In the genomic region with DNA sequence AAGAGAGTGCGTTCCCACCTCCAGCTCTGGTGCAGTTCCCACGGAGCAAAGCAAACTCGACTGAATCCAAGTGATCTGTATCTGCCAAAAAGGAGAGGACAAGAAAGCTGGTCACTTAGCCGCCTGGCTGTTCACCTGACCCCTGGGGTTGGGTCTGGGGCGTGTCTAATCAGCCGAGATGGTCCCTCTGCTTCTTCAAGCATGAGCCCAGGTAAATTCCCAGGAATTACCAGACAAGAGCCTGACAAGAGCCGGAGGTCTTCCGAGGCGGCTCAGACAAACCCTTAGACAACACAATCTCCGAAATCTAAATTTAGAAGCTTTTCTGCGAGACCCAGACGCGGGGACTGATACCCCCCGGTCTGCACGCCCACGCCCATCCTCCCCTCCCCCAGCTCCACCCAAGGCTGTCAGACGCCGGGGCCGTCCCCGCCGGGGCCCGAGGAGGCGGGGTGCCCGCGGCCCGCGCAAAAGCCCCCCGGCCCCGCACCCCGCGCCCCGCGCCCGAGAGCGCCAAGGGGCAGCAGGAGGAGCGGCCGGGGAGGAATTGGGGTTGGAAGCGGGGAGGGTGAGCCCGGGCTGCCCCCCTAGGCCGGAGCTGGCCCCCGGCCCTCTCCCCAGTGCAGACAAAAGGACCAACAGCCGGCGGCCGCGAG, we compare ENCODE assay signal across 1 cellular context.
TF ChIP-seq lines count a peak whose summit lies in the region.

No MANE protein-coding gene starts in this region.

TF ChIP-seq in H1, 55 proteins besides CTCF, POLR2A, EP300 and RAD21:
- no peak for TF ChIP-seq SAP30 (IDR thresholded peaks at IDR 0.05; ENCODE audit: insufficient read depth, insufficient replicate concordance, low read length)
- peak; percentile 91 for TF ChIP-seq EGR1 (IDR thresholded peaks at IDR 0.05; ENCODE audit: borderline replicate concordance, low read depth, low read length)
TF ChIP-seq in H1: peak in this region for 1.
